Comparison of ENCODE assay signal across 17 cellular contexts in the genomic region with DNA sequence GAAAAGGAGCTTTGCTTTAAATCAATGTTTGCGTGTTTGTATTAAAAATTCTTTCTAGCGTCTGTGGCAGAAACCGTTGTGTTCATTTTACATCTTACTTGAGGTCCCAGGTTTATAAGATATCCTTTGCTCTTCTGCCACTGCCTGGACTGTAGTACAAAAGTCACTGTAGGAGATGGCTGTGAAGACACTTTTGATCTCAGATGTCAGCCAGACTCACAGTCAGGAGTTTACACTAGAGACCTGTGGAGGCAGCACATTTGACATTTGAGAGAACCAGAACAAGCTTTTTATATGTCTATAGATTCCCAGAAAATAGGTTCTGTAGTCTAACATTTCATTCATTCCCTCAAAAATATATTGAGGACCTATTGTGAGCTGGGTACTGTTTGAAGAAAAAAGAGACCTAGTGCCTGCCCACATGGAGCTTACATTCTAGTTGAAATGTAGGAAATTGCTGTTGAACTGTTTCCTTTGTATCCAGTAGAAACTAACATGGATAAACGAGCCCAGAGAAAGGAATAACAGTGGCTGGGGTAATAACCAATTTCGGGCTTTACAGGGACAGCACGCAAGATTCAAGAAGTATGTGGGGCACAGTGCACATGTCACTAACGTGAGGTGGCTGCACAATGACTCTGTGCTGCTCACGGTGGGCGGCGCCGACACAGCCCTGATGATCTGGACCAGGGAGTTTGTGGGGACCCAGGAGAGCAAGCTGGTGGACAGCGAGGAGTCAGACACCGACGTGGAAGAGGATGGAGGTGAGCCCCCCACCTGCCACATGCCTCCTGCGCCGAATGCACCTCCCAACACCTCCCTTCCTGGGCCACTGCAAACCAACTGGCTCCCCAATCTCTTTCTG.
DNase-seq lines count a peak whose midpoint lies in the region; ATAC-seq, FAIRE-seq and TF ChIP-seq lines count a peak whose summit lies in the region.
"Had no signal": no experiment of that assay in that cellular context is flagged by ENCODE, and none has a peak within 500 bp of the region (broad histone marks: within the 10 kb centered on the region; RNA-seq: fewer than 3 reads in every experiment).

No MANE protein-coding gene starts in this region.

- H3K27ac ChIP-seq in HepG2 (ENCODE audit: extremely low read length, insufficient read depth, low read length): no peak overlapping the region
- no peak overlapping the region for H3K27ac ChIP-seq in right lobe of liver
- H3K27ac ChIP-seq in esophagus squamous epithelium: peak overlapping the region; percentile 45 to 77 (median 59)
- H3K27ac ChIP-seq in gastrocnemius medialis: peak overlapping the region; percentile 77 to 88 (median 80)
- no peak overlapping the region for H3K27ac ChIP-seq in upper lobe of right lung
- H3K27ac ChIP-seq: BLaER1 had no signal

- WGBS in HepG2 (ENCODE audit: low lambda C conversion rate): 96% methylated on average over 16 of the region's 16 CpGs
- 93% methylated on average over 16 of the region's 16 CpGs for WGBS in right lobe of liver (ENCODE audit: insufficient coverage, low coverage, low lambda C conversion rate, missing lambda C conversion rate)
- WGBS in esophagus squamous epithelium, 2 donors: 91 to 94% methylated on average over 12 to 16 of the region's 16 CpGs

- no peak for TF ChIP-seq RAD21 in HepG2 (CRISPR knock-in tag; IDR thresholded peaks at IDR 0.05)

- H3K79me2 ChIP-seq in HepG2 (ENCODE audit: insufficient read depth, low read length): no peaks in the 10 kb centered on the region

- TF ChIP-seq CTCF in HepG2 (CRISPR knock-in tag; IDR thresholded peaks at IDR 0.05) (no peak), right lobe of liver (IDR thresholded peaks at IDR 0.05) (no peak), esophagus squamous epithelium (IDR thresholded peaks at IDR 0.05) (no peak), gastrocnemius medialis (IDR thresholded peaks at IDR 0.05 in 4 of 5, conservative IDR thresholded peaks at IDR 0.05 in 1 of 5) (no peak), upper lobe of right lung (IDR thresholded peaks at IDR 0.05) (no peak)

- H3K36me3 ChIP-seq in HepG2 (replicated peaks in 1 of 2; ENCODE audit: control insufficient read depth in 1 of 2, insufficient read depth in 2 of 2, low read length in 2 of 2) (no peaks in the 10 kb centered on the region; a peak in 1 of 5 replicates), right lobe of liver (no peaks in the 10 kb centered on the region), esophagus squamous epithelium (no peaks in the 10 kb centered on the region), gastrocnemius medialis (no peaks in the 10 kb centered on the region), upper lobe of right lung (no peaks in the 10 kb centered on the region)
- H3K36me3 ChIP-seq: BLaER1, HAP-1 had no signal

- no peak for DNase-seq in HepG2 (ENCODE audit: low spot score)
- DNase-seq in right lobe of liver: no peak
- no peak for DNase-seq in esophagus squamous epithelium (lab: John Stamatoyannopoulos, UW)
- DNase-seq in gastrocnemius medialis: peak; percentile 33 to 46
- no peak for DNase-seq in NCI-H524 (lab: John Stamatoyannopoulos, UW)
- no peak for DNase-seq in upper lobe of right lung
- no peak for DNase-seq in stimulated activated CD4-positive, alpha-beta T cell treated with anti-CD3 and anti-CD28 coated beads, Interleukin-4, amount 100 ng/mL, for 24 hours
- DNase-seq: 8988T; AML-193; Caco-2; CD8-positive, alpha-beta memory T cell; DND-41; GF-D8 had no signal

- H3K9ac ChIP-seq in HepG2 (ENCODE audit: insufficient read depth, low read depth, low read length): no peak overlapping the region
- H3K9ac ChIP-seq: BLaER1 had no signal

- no peaks in the 10 kb centered on the region for H3K27me3 ChIP-seq in HepG2 (ENCODE audit: control insufficient read depth in 1 of 2, insufficient read depth in 2 of 2, low read length in 2 of 2)
- H3K27me3 ChIP-seq in right lobe of liver: no peaks in the 10 kb centered on the region
- H3K27me3 ChIP-seq in esophagus squamous epithelium: no peaks in the 10 kb centered on the region
- H3K27me3 ChIP-seq in gastrocnemius medialis: no peaks in the 10 kb centered on the region
- H3K27me3 ChIP-seq in upper lobe of right lung: no peaks in the 10 kb centered on the region
- H3K27me3 ChIP-seq: BLaER1 had no signal

- no peak overlapping the region for H2AFZ ChIP-seq in HepG2 (ENCODE audit: low read length)

- no peaks in the 10 kb centered on the region for H4K20me1 ChIP-seq in HepG2 (ENCODE audit: insufficient read depth, low read length)
- H4K20me1 ChIP-seq: BLaER1 had no signal

- POLR2A ChIA-PET in HepG2 (lab: Yijun Ruan, JAX): no interaction called here

- in situ Hi-C loops in HepG2 (cut with HindIII; ENCODE audit: extremely low pct_ligation_motif_present, low pct_unique_long_range_greater_than_20kb): no loop called here
- in situ Hi-C loops in gastrocnemius medialis (cut with MboI; ENCODE audit: low sequenced_read_pairs in 4 of 4): no loop called here

- intact Hi-C loops in HepG2 (cut with micrococcal nuclease; ENCODE audit: unreplicated experiment) (no loop called here), right lobe of liver (cut with DNase I) (no loop called here), esophagus squamous epithelium (cut with DNase I) (no loop called here), gastrocnemius medialis (cut with DNase I; ENCODE audit: low total_unique reads) (loop anchor here (5.0 kb wide), 1 partner anchor 84 kb away; no protein-coding TSS in a partner anchor), upper lobe of right lung (cut with DNase I) (no loop called here)

- peak; percentile 23 for FAIRE-seq in HepG2 (lab: Jason Lieb, UNC)
- FAIRE-seq: H1 had no signal

- no peak overlapping the region for H3K4me3 ChIP-seq in HepG2 (replicated peaks in 1 of 3; ENCODE audit: insufficient read depth in 1 of 3, low read depth in 2 of 3, low read length in 3 of 3)
- no peak overlapping the region for H3K4me3 ChIP-seq in right lobe of liver
- no peak overlapping the region for H3K4me3 ChIP-seq in esophagus squamous epithelium
- H3K4me3 ChIP-seq in gastrocnemius medialis: peak overlapping the region in 2 of 4 donors; percentile 31 to 35
- no peak overlapping the region for H3K4me3 ChIP-seq in upper lobe of right lung
- H3K4me3 ChIP-seq: BLaER1, HAP-1 had no signal

- BruUV-seq in HepG2 (replicated peaks; lab: Mats Ljungman, UMichigan): no TSS peak

- ATAC-seq in HepG2: no peak
- ATAC-seq in right lobe of liver: no peak
- ATAC-seq in gastrocnemius medialis: peak; percentile 92 to 98
- ATAC-seq in upper lobe of right lung: no peak
- ATAC-seq in GM18861 (IDR thresholded peaks at IDR 0.05; ENCODE audit: unreplicated experiment): no peak

- CTCF ChIA-PET in HepG2 (lab: Yijun Ruan, JAX; ENCODE audit: low intra/inter-chr PET ratio, low total read pairs): no interaction called here

- TF ChIP-seq EP300 in HepG2 (IDR thresholded peaks at IDR 0.05; ENCODE audit: low read depth in 2 of 2, low read length in 2 of 2) (no peak), HepG2 (CRISPR knock-in tag; IDR thresholded peaks at IDR 0.05; ENCODE audit: borderline replicate concordance) (no peak)

- TF ChIP-seq POLR2A in HepG2 (IDR thresholded peaks at IDR 0.05; ENCODE audit: insufficient read depth in 1 of 2, low read depth in 2 of 2, low read length in 2 of 2): no peak
- no peak for TF ChIP-seq POLR2A in right lobe of liver (IDR thresholded peaks at IDR 0.05)
- no peak for TF ChIP-seq POLR2A in esophagus squamous epithelium (IDR thresholded peaks at IDR 0.05)
- no peak for TF ChIP-seq POLR2A in gastrocnemius medialis (IDR thresholded peaks at IDR 0.05)

- no peak overlapping the region for H3K4me2 ChIP-seq in HepG2 (ENCODE audit: low read depth, low read length)
- H3K4me2 ChIP-seq: BLaER1 had no signal

- H3K9me3 ChIP-seq in HepG2 (ENCODE audit: low read length): no peaks in the 10 kb centered on the region
- no peaks in the 10 kb centered on the region for H3K9me3 ChIP-seq in right lobe of liver
- H3K9me3 ChIP-seq in esophagus squamous epithelium: no peaks in the 10 kb centered on the region
- H3K9me3 ChIP-seq in gastrocnemius medialis: no peaks in the 10 kb centered on the region
- H3K9me3 ChIP-seq in upper lobe of right lung: no peaks in the 10 kb centered on the region
- H3K9me3 ChIP-seq: BLaER1, HAP-1 had no signal

- H3K4me1 ChIP-seq in HepG2 (ENCODE audit: insufficient read depth, low read length) (no peaks in the 10 kb centered on the region), right lobe of liver (no peaks in the 10 kb centered on the region), esophagus squamous epithelium (peaks cover 0 to 21% (median 0%) of the 10 kb centered on the region in 3 donors), gastrocnemius medialis (peaks cover 9 to 15% of the 10 kb centered on the region in 2 donors), upper lobe of right lung (no peaks in the 10 kb centered on the region)
- H3K4me1 ChIP-seq: BLaER1, Caco-2, HAP-1 had no signal

TF ChIP-seq in HepG2, 621 proteins besides CTCF, POLR2A, EP300 and RAD21:
- no peak for TF ChIP-seq ZNF546 (CRISPR knock-in tag; conservative IDR thresholded peaks at IDR 0.05)
- 0 out of 2 replicates have a peak, but pooled peaks have one; percentile 52 for TF ChIP-seq NPAS2 (CRISPR knock-in tag; IDR thresholded peaks at IDR 0.05; ENCODE audit: borderline replicate concordance)
TF ChIP-seq in HepG2: peak in this region for 1.

Comparison
In these comparisons a context has a peak if more than half of its experiments do, and no peak if none do; other contexts are left out.
1. ATAC-seq: peak in gastrocnemius medialis (2 of 2); none in HepG2 (single experiment), right lobe of liver (0 of 4), upper lobe of right lung (single experiment) and GM18861 (single experiment).
2. DNase-seq: peak in gastrocnemius medialis (2 of 2); none in HepG2 (single experiment), right lobe of liver (0 of 3), esophagus squamous epithelium (single experiment), NCI-H524 (0 of 2), upper lobe of right lung (single experiment) and stimulated activated CD4-positive, alpha-beta T cell treated with anti-CD3 and anti-CD28 coated beads, Interleukin-4, amount 100 ng/mL, for 24 hours (single experiment).
3. H3K27ac ChIP-seq: peak in esophagus squamous epithelium (4 of 4) and gastrocnemius medialis (4 of 4); none in HepG2 (single experiment), right lobe of liver (0 of 3) and upper lobe of right lung (single experiment).